ENCODE assay signal across 27 cellular contexts in genomic region chr14:78835052-78835451, GRCh38.
DNase-seq lines count a peak whose midpoint lies in the region; ATAC-seq and TF ChIP-seq lines count a peak whose summit lies in the region.
"Had no signal": no experiment of that assay in that cellular context is flagged by ENCODE, and none has a peak within 500 bp of the region (broad histone marks: within the 10 kb centered on the region; RNA-seq: fewer than 3 reads in every experiment).

No MANE protein-coding gene starts in this region.

- H3K27me3 Mint-ChIP-seq in activated CD4-positive, alpha-beta T cell treated with anti-CD3 and anti-CD28 coated beads, Interleukin-2, amount 10 ng/mL, durations not matched to agents 24 days and 14 days: no peaks in the 10 kb centered on the region
- H3K27me3 Mint-ChIP-seq: dendritic cell treated with granulocyte-macrophage colony-stimulating factor and Interleukin-4, amounts not matched to agents 40 ng/mL and 50 ng/mL, for 4 days had no signal

- no peak for TF ChIP-seq CTCF in vagina (IDR thresholded peaks at IDR 0.05)

- H3K4me3 Mint-ChIP-seq in activated CD4-positive, alpha-beta T cell treated with anti-CD3 and anti-CD28 coated beads, Interleukin-2, amount 10 ng/mL, durations not matched to agents 24 days and 14 days: no peak overlapping the region
- H3K4me3 Mint-ChIP-seq: activated T-cell treated with anti-CD3 and anti-CD28 coated beads, Interleukin-2, amount 50 U/mL, for 72 hours; CD14-positive monocyte; dendritic cell treated with granulocyte-macrophage colony-stimulating factor and Interleukin-4, amounts not matched to agents 40 ng/mL and 50 ng/mL, for 4 days; memory B cell; natural killer cell had no signal

- H3K36me3 ChIP-seq in vagina: no peaks in the 10 kb centered on the region

- no peaks in the 10 kb centered on the region for H3K4me1 Mint-ChIP-seq in activated CD4-positive, alpha-beta T cell treated with anti-CD3 and anti-CD28 coated beads, Interleukin-2, amount 10 ng/mL, durations not matched to agents 24 days and 14 days
- H3K4me1 Mint-ChIP-seq: CD14-positive monocyte, memory B cell, natural killer cell had no signal

- H3K4me1 ChIP-seq in vagina: no peaks in the 10 kb centered on the region
- H3K4me1 ChIP-seq: body of pancreas had no signal

- intact Hi-C loops in activated CD4-positive, alpha-beta T cell treated with anti-CD3 and anti-CD28 coated beads, Interleukin-2, amount 10 ng/mL, durations not matched to agents 24 days and 14 days (cut with micrococcal nuclease): no loop called here
- intact Hi-C loops in vagina (cut with DNase I): no loop called here

- H3K9me3 ChIP-seq in vagina: no peaks in the 10 kb centered on the region
- H3K9me3 ChIP-seq: body of pancreas had no signal

- peak; percentile 27 for DNase-seq in activated CD4-positive, alpha-beta T cell treated with anti-CD3 and anti-CD28 coated beads, Interleukin-2, amount 10 ng/mL, durations not matched to agents 24 days and 14 days
- no peak for DNase-seq in activated CD4-positive, alpha-beta T cell treated with anti-CD3 and anti-CD28 coated beads for 1 hour
- DNase-seq in NCI-H2171 treated with DMSO at 0.1 percent for 48 hours (lab: John Stamatoyannopoulos, UW) (peak; percentile 95), caudate nucleus (lab: John Stamatoyannopoulos, UW) (peak in 41 of 61 donors; percentile 1 to 83 (median 30)), putamen (ENCODE audit: low spot score) (peak; percentile 70), vagina (ENCODE audit: extremely low spot score in 2 of 2) (no peak)
- no peak for DNase-seq in stimulated activated CD4-positive, alpha-beta T cell treated with anti-CD3 and anti-CD28 coated beads, Interleukin-2, amount 100 ng/mL, for 48 hours
- DNase-seq: activated CD8-positive, alpha-beta memory T cell treated with anti-CD3 and anti-CD28 coated beads for 24 hours; activated T-cell treated with anti-CD3 and anti-CD28 coated beads, Interleukin-2, amount 50 U/mL, for 72 hours; body of pancreas; DMS153; foreskin fibroblast; GF-D8; H7; kidney glomerular epithelial cell; natural killer cell; NCI-H2029; NK-92 treated with Interleukin-12 subunit alpha and Interleukin-12 subunit beta, amount 100 ng/mL, for 24 hours had no signal

- H3K27ac ChIP-seq in caudate nucleus (ENCODE audit: low read depth, low read length): no peak overlapping the region
- H3K27ac ChIP-seq in vagina: no peak overlapping the region
- H3K27ac ChIP-seq: body of pancreas, epithelial cell of prostate had no signal

- no peaks in the 10 kb centered on the region for H3K9me3 Mint-ChIP-seq in activated CD4-positive, alpha-beta T cell treated with anti-CD3 and anti-CD28 coated beads, Interleukin-2, amount 10 ng/mL, durations not matched to agents 24 days and 14 days
- H3K9me3 Mint-ChIP-seq: activated naive CD4-positive, alpha-beta T cell treated with anti-CD3 and anti-CD28 coated beads, Interleukin-2, amount 50 U/mL, for 72 hours; activated T-cell treated with anti-CD3 and anti-CD28 coated beads, Interleukin-2, amount 50 U/mL, for 72 hours; CD14-positive monocyte; dendritic cell treated with granulocyte-macrophage colony-stimulating factor and Interleukin-4, amounts not matched to agents 40 ng/mL and 50 ng/mL, for 4 days; memory B cell had no signal

- H3K27ac Mint-ChIP-seq in activated CD4-positive, alpha-beta T cell treated with anti-CD3 and anti-CD28 coated beads, Interleukin-2, amount 10 ng/mL, durations not matched to agents 24 days and 14 days: no peak overlapping the region
- H3K27ac Mint-ChIP-seq: activated naive CD4-positive, alpha-beta T cell treated with anti-CD3 and anti-CD28 coated beads, Interleukin-2, amount 50 U/mL, for 72 hours; activated T-cell treated with anti-CD3 and anti-CD28 coated beads, Interleukin-2, amount 50 U/mL, for 72 hours; dendritic cell treated with granulocyte-macrophage colony-stimulating factor and Interleukin-4, amounts not matched to agents 40 ng/mL and 50 ng/mL, for 4 days; memory B cell; natural killer cell had no signal

- no peak for TF ChIP-seq POLR2A in vagina (IDR thresholded peaks at IDR 0.05)

- no peak for ATAC-seq in HG03460 (IDR thresholded peaks at IDR 0.05; ENCODE audit: unreplicated experiment)
- ATAC-seq: activated CD4-positive, CD25-positive, alpha-beta regulatory T cell treated with anti-CD3 and anti-CD28 coated beads, Interleukin-2, amount 50 U/mL, for 24 hours; activated naive CD4-positive, alpha-beta T cell treated with anti-CD3 and anti-CD28 coated beads, Interleukin-2, amount 50 U/mL, for 72 hours; activated T-cell treated with anti-CD3 and anti-CD28 coated beads, Interleukin-2, amount 50 U/mL, for 72 hours; body of pancreas; GM12878; natural killer cell had no signal

- no peak overlapping the region for H3K4me3 ChIP-seq in vagina
- H3K4me3 ChIP-seq: body of pancreas, GM12878, smooth muscle cell had no signal

- H3K36me3 Mint-ChIP-seq in activated CD4-positive, alpha-beta T cell treated with anti-CD3 and anti-CD28 coated beads, Interleukin-2, amount 10 ng/mL, durations not matched to agents 24 days and 14 days (ENCODE audit: low read depth): no peaks in the 10 kb centered on the region
- H3K36me3 Mint-ChIP-seq: activated naive CD4-positive, alpha-beta T cell treated with anti-CD3 and anti-CD28 coated beads, Interleukin-2, amount 50 U/mL, for 72 hours; CD14-positive monocyte; memory B cell; natural killer cell had no signal

- no peaks in the 10 kb centered on the region for H3K27me3 ChIP-seq in vagina
- H3K27me3 ChIP-seq: body of pancreas had no signal

Comparison
In these comparisons a context has a peak if more than half of its experiments do, and no peak if none do; other contexts are left out.
1. DNase-seq: peak in activated CD4-positive, alpha-beta T cell treated with anti-CD3 and anti-CD28 coated beads, Interleukin-2, amount 10 ng/mL, durations not matched to agents 24 days and 14 days (single experiment), NCI-H2171 treated with DMSO at 0.1 percent for 48 hours (single experiment), caudate nucleus (41 of 61) and putamen (single experiment); none in activated CD4-positive, alpha-beta T cell treated with anti-CD3 and anti-CD28 coated beads for 1 hour (single experiment), stimulated activated CD4-positive, alpha-beta T cell treated with anti-CD3 and anti-CD28 coated beads, Interleukin-2, amount 100 ng/mL, for 48 hours (0 of 2) and vagina (0 of 2).